In genomic region chr3:20668411-20668810, GRCh38 we compare ENCODE assay signal across 11 cellular contexts.
DNase-seq lines count a peak whose midpoint lies in the region.
"Had no signal": no experiment of that assay in that cellular context is flagged by ENCODE, and none has a peak within 500 bp of the region (broad histone marks: within the 10 kb centered on the region; RNA-seq: fewer than 3 reads in every experiment).

No MANE protein-coding gene starts in this region.

- no peaks in the 10 kb centered on the region for H3K36me3 Mint-ChIP-seq in activated CD4-positive, alpha-beta memory T cell treated with anti-CD3 and anti-CD28 coated beads, Interleukin-2, amount 10 ng/mL, durations not matched to agents 7 days and 5 days (ENCODE audit: low read depth)
- H3K36me3 Mint-ChIP-seq: CD4-positive, CD25-positive, alpha-beta regulatory T cell had no signal

- H3K9me3 Mint-ChIP-seq in activated CD4-positive, alpha-beta memory T cell treated with anti-CD3 and anti-CD28 coated beads, Interleukin-2, amount 10 ng/mL, durations not matched to agents 7 days and 5 days, result peaks cover 13% of the 10 kb centered on the region

- no peaks in the 10 kb centered on the region for H3K27me3 Mint-ChIP-seq in activated CD4-positive, alpha-beta memory T cell treated with anti-CD3 and anti-CD28 coated beads, Interleukin-2, amount 10 ng/mL, durations not matched to agents 7 days and 5 days
- H3K27me3 Mint-ChIP-seq: CD4-positive, CD25-positive, alpha-beta regulatory T cell had no signal

- H3K27ac Mint-ChIP-seq in activated CD4-positive, alpha-beta memory T cell treated with anti-CD3 and anti-CD28 coated beads, Interleukin-2, amount 10 ng/mL, durations not matched to agents 7 days and 5 days, result no peak overlapping the region
- H3K27ac Mint-ChIP-seq: CD4-positive, CD25-positive, alpha-beta regulatory T cell had no signal

- H3K4me1 Mint-ChIP-seq in activated CD4-positive, alpha-beta memory T cell treated with anti-CD3 and anti-CD28 coated beads, Interleukin-2, amount 10 ng/mL, durations not matched to agents 7 days and 5 days, result no peaks in the 10 kb centered on the region
- H3K4me1 Mint-ChIP-seq: CD4-positive, CD25-positive, alpha-beta regulatory T cell had no signal

- POLR2A ChIA-PET in activated CD4-positive, alpha-beta memory T cell treated with anti-CD3 and anti-CD28 coated beads, Interleukin-2, amount 10 ng/mL, durations not matched to agents 7 days and 5 days (lab: Charles Lee), result no interaction called here

- H3K4me3 Mint-ChIP-seq in activated CD4-positive, alpha-beta memory T cell treated with anti-CD3 and anti-CD28 coated beads, Interleukin-2, amount 10 ng/mL, durations not matched to agents 7 days and 5 days, result no peak overlapping the region
- H3K4me3 Mint-ChIP-seq: activated T-cell treated with anti-CD3 and anti-CD28 coated beads, Interleukin-2, amount 50 U/mL, for 4 hours; CD4-positive, CD25-positive, alpha-beta regulatory T cell had no signal

- CTCF ChIA-PET in activated CD4-positive, alpha-beta memory T cell treated with anti-CD3 and anti-CD28 coated beads, Interleukin-2, amount 10 ng/mL, durations not matched to agents 7 days and 5 days (lab: Charles Lee), result no interaction called here

- peak; percentile 93 for DNase-seq in DMS 273 (lab: John Stamatoyannopoulos, UW; ENCODE audit: unreplicated experiment)
- peak; percentile 6 for DNase-seq in NCI-H2171 (lab: John Stamatoyannopoulos, UW)
- peak; percentile 25 for DNase-seq in cerebellar cortex (ENCODE audit: low spot score)
- peak; percentile 60 for DNase-seq in iPS-NIHi11 (ENCODE audit: low spot score)
- DNase-seq in activated CD4-positive, alpha-beta memory T cell treated with anti-CD3 and anti-CD28 coated beads, Interleukin-2, amount 10 ng/mL, durations not matched to agents 7 days and 5 days, result no peak
- DNase-seq in SW480 (ENCODE audit: low spot score), result no peak
- no peak for DNase-seq in AML-193 (lab: John Stamatoyannopoulos, UW)
- DNase-seq in NCI-H2029 (lab: John Stamatoyannopoulos, UW), result no peak
- DNase-seq: activated T-cell treated with anti-CD3 and anti-CD28 coated beads, Interleukin-2, amount 50 U/mL, for 4 hours; CD4-positive, CD25-positive, alpha-beta regulatory T cell; foreskin melanocyte had no signal

Comparison
In these comparisons a context has a peak if more than half of its experiments do, and no peak if none do; other contexts are left out.
1. DNase-seq: peak in DMS 273 (single experiment), NCI-H2171 (single experiment), cerebellar cortex (single experiment) and iPS-NIHi11 (single experiment); none in activated CD4-positive, alpha-beta memory T cell treated with anti-CD3 and anti-CD28 coated beads, Interleukin-2, amount 10 ng/mL, durations not matched to agents 7 days and 5 days (single experiment), SW480 (single experiment), AML-193 (0 of 2) and NCI-H2029 (single experiment).